Comparison of ENCODE assay signal across 23 cellular contexts in genomic region chr9:134159566-134160245, GRCh38. TPM values are rescaled to one million over a fixed set of nuclear protein-coding genes. Genes with fewer than 3 reads are reported as not detected.
DNase-seq lines count a peak whose midpoint lies in the region; ATAC-seq and TF ChIP-seq lines count a peak whose summit lies in the region.
"Had no signal": no experiment of that assay in that cellular context is flagged by ENCODE, and none has a peak within 500 bp of the region (broad histone marks: within the 10 kb centered on the region; RNA-seq: fewer than 3 reads in every experiment).

No MANE protein-coding gene starts in this region.

- H3K27me3 ChIP-seq in right cardiac atrium (ENCODE audit: control insufficient read depth, insufficient read depth) (no peaks in the 10 kb centered on the region), tibial nerve (no peaks in the 10 kb centered on the region)
- H3K27me3 ChIP-seq: SJCRH30 had no signal

- H3K9me3 Mint-ChIP-seq in nephron progenitor cell, result peaks cover 10% of the 10 kb centered on the region
- H3K9me3 Mint-ChIP-seq in activated CD8-positive, alpha-beta T cell treated with anti-CD3 and anti-CD28 coated beads, Interleukin-2, amount 10 ng/mL, durations not matched to agents 7 days and 5 days (ENCODE audit: insufficient read depth), result no peaks in the 10 kb centered on the region

- H3K36me3 ChIP-seq in tibial nerve, result peaks cover 7 to 50% (median 19%) of the 10 kb centered on the region in 3 donors

- peaks cover 5% of the 10 kb centered on the region for H3K4me1 Mint-ChIP-seq in nephron progenitor cell
- peaks cover 7% of the 10 kb centered on the region for H3K4me1 Mint-ChIP-seq in activated CD8-positive, alpha-beta T cell treated with anti-CD3 and anti-CD28 coated beads, Interleukin-2, amount 10 ng/mL, durations not matched to agents 7 days and 5 days (ENCODE audit: low read depth)

- peaks cover 38% of the 10 kb centered on the region for H3K36me3 Mint-ChIP-seq in nephron progenitor cell (ENCODE audit: low read depth)
- H3K36me3 Mint-ChIP-seq in activated CD8-positive, alpha-beta T cell treated with anti-CD3 and anti-CD28 coated beads, Interleukin-2, amount 10 ng/mL, durations not matched to agents 7 days and 5 days (ENCODE audit: low read depth), result peaks cover 40% of the 10 kb centered on the region

- H3K4me3 Mint-ChIP-seq in nephron progenitor cell, result no peak overlapping the region
- no peak overlapping the region for H3K4me3 Mint-ChIP-seq in activated CD8-positive, alpha-beta T cell treated with anti-CD3 and anti-CD28 coated beads, Interleukin-2, amount 10 ng/mL, durations not matched to agents 7 days and 5 days

- CTCF ChIA-PET in RWPE1 (lab: Yijun Ruan, JAX), result interaction anchor here (0.6 to 1.0 kb wide), 3 partner anchors 58 to 283 kb away, joined by 3 to 5 read pairs (median 4); no protein-coding TSS in a partner anchor
- CTCF ChIA-PET in activated CD8-positive, alpha-beta T cell treated with anti-CD3 and anti-CD28 coated beads, Interleukin-2, amount 10 ng/mL, durations not matched to agents 7 days and 5 days (lab: Charles Lee), result no interaction called here

- TF ChIP-seq POLR2A in tibial nerve (IDR thresholded peaks at IDR 0.05), result no peak

- POLR2A ChIA-PET in RWPE1 (lab: Yijun Ruan, JAX; ENCODE audit: low non-redundant PET), result interaction anchor here (0.7 kb wide), 1 partner anchor 531 kb away, joined by 8 read pairs; no protein-coding TSS in a partner anchor
- POLR2A ChIA-PET in activated CD8-positive, alpha-beta T cell treated with anti-CD3 and anti-CD28 coated beads, Interleukin-2, amount 10 ng/mL, durations not matched to agents 7 days and 5 days (lab: Charles Lee), result no interaction called here

- peak overlapping the region; percentile 48 for H3K27ac Mint-ChIP-seq in nephron progenitor cell
- no peak overlapping the region for H3K27ac Mint-ChIP-seq in activated CD8-positive, alpha-beta T cell treated with anti-CD3 and anti-CD28 coated beads, Interleukin-2, amount 10 ng/mL, durations not matched to agents 7 days and 5 days

- H3K4me1 ChIP-seq in right cardiac atrium (ENCODE audit: control insufficient read depth, insufficient read depth, low read length) (no peaks in the 10 kb centered on the region), tibial nerve (peaks cover 0 to 21% (median 11%) of the 10 kb centered on the region in 4 donors)
- H3K4me1 ChIP-seq: SJCRH30 had no signal

- WGBS in right cardiac atrium, result 93% methylated on average over 20 of the region's 20 CpGs
- WGBS in tibial nerve, 2 donors, result 84 to 90% methylated on average over 20 of the region's 20 CpGs

- no peak for TF ChIP-seq EP300 in tibial nerve (IDR thresholded peaks at IDR 0.05)

- H3K27me3 Mint-ChIP-seq in nephron progenitor cell (ENCODE audit: low read depth, poor library complexity), result peaks cover 6% of the 10 kb centered on the region
- H3K27me3 Mint-ChIP-seq in activated CD8-positive, alpha-beta T cell treated with anti-CD3 and anti-CD28 coated beads, Interleukin-2, amount 10 ng/mL, durations not matched to agents 7 days and 5 days (ENCODE audit: low read depth), result no peaks in the 10 kb centered on the region

- intact Hi-C loops in right cardiac atrium (cut with DNase I) (no loop called here), left cardiac atrium (cut with DNase I) (no loop called here)

- DNase-seq in right cardiac atrium (peak in 2 of 3 donors; percentile 39 to 56), left cardiac atrium (no peak), RWPE1 (ENCODE audit: low spot score) (no peak), nephron progenitor cell (no peak), tibial nerve (ENCODE audit: low spot score in 2 of 2) (no peak)
- no peak for DNase-seq in activated CD8-positive, alpha-beta T cell treated with anti-CD3 and anti-CD28 coated beads, Interleukin-2, amount 10 ng/mL, durations not matched to agents 7 days and 5 days
- no peak for DNase-seq in activated naive CD4-positive, alpha-beta T cell (lab: John Stamatoyannopoulos, UW)
- DNase-seq: CD4-positive, alpha-beta memory T cell; COR-L47; DND-41; NCI-H1105 treated with DMSO at 0.1 percent for 48 hours; NCI-H146; NCI-H1930; NCI-H446 treated with DMSO at 0.1 percent for 48 hours; NK-92 treated with Interleukin-12 subunit alpha and Interleukin-12 subunit beta, amount 100 ng/mL, for 24 hours; PC-3; SJCRH30 had no signal

- TF ChIP-seq CTCF in RWPE1 (conservative IDR thresholded peaks at IDR 0.05; ENCODE audit: low read depth), result no peak
- TF ChIP-seq CTCF in nephron progenitor cell (IDR thresholded peaks at IDR 0.05), result no peak
- TF ChIP-seq CTCF in tibial nerve (IDR thresholded peaks at IDR 0.05), result no peak

- ATAC-seq in right cardiac atrium, result no peak
- ATAC-seq in left cardiac atrium, result no peak
- no peak for ATAC-seq in activated CD8-positive, alpha-beta T cell treated with anti-CD3 and anti-CD28 coated beads, Interleukin-2, amount 10 ng/mL, durations not matched to agents 7 days and 5 days
- ATAC-seq: HepG2, PC-3, Right ventricle myocardium inferior had no signal

- H3K27ac ChIP-seq in right cardiac atrium (ENCODE audit: low read length), result no peak overlapping the region
- H3K27ac ChIP-seq in RWPE1, result peak overlapping the region; percentile 32
- H3K27ac ChIP-seq in tibial nerve, result peak overlapping the region; percentile 31 to 91 (median 76)
- H3K27ac ChIP-seq: SJCRH30 had no signal

- no peak overlapping the region for H3K4me3 ChIP-seq in right cardiac atrium (ENCODE audit: low read length)
- H3K4me3 ChIP-seq in tibial nerve, result no peak overlapping the region
- H3K4me3 ChIP-seq: SJCRH30 had no signal

- H3K9me3 ChIP-seq in right cardiac atrium (ENCODE audit: control insufficient read depth, low read length) (no peaks in the 10 kb centered on the region), tibial nerve (no peaks in the 10 kb centered on the region)
- H3K9me3 ChIP-seq: SJCRH30 had no signal

RNA-seq across cellular contexts. Expression of gene RNU6ATAC, which starts 4.7 kb away (rescaled TPM):
- total RNA-seq in right cardiac atrium (100 to 1,000 TPM; 146 to 251 (median 243) TPM), left cardiac atrium (100 to 1,000 TPM; 307 to 456 TPM), tibial nerve (not detected)
- polyA plus RNA-seq in right cardiac atrium, result not detected
- 10 to 100 TPM; 13.7 to 50.1 TPM for total RNA-seq in activated CD8-positive, alpha-beta T cell treated with anti-CD3 and anti-CD28 coated beads, Interleukin-2, amount 10 ng/mL, durations not matched to agents 7 days and 5 days
- total RNA-seq: A172, HT1080, LHCN-M2, PC-3, SJCRH30 had no signal
- polyA plus RNA-seq: BJ; CD4-positive, alpha-beta memory T cell; HepG2 had no signal

RNA-seq across cellular contexts. Expression of gene WDR5, which starts 23.8 kb away (rescaled TPM):
- total RNA-seq in right cardiac atrium (10 to 100 TPM; 15.4 to 18.3 (median 17.7) TPM), left cardiac atrium (10 to 100 TPM; 16.0 to 20.3 TPM), tibial nerve (10 to 100 TPM; 16.4 to 32.7 (median 24.5) TPM)
- 13.3 TPM for polyA plus RNA-seq in right cardiac atrium
- total RNA-seq in activated CD8-positive, alpha-beta T cell treated with anti-CD3 and anti-CD28 coated beads, Interleukin-2, amount 10 ng/mL, durations not matched to agents 7 days and 5 days, result 10 to 100 TPM; 43.6 to 47.8 TPM

Comparison
In these comparisons a context has a peak if more than half of its experiments do, and no peak if none do; other contexts are left out.
1. DNase-seq: peak in right cardiac atrium (2 of 3); none in left cardiac atrium (single experiment), RWPE1 (single experiment), nephron progenitor cell (single experiment), tibial nerve (0 of 2), activated CD8-positive, alpha-beta T cell treated with anti-CD3 and anti-CD28 coated beads, Interleukin-2, amount 10 ng/mL, durations not matched to agents 7 days and 5 days (single experiment) and activated naive CD4-positive, alpha-beta T cell (0 of 4).
2. RNA of gene RNU6ATAC, which starts 4.7 kb away (total RNA-seq): 307 to 456 TPM in left cardiac atrium, 146 to 251 TPM in right cardiac atrium and 13.7 to 50.1 TPM in activated CD8-positive, alpha-beta T cell treated with anti-CD3 and anti-CD28 coated beads, Interleukin-2, amount 10 ng/mL, durations not matched to agents 7 days and 5 days; not detected in tibial nerve; every median in the first group is over 10 times any median in the second.